8 cellular contexts compared by ENCODE assay signal in the genomic region with DNA sequence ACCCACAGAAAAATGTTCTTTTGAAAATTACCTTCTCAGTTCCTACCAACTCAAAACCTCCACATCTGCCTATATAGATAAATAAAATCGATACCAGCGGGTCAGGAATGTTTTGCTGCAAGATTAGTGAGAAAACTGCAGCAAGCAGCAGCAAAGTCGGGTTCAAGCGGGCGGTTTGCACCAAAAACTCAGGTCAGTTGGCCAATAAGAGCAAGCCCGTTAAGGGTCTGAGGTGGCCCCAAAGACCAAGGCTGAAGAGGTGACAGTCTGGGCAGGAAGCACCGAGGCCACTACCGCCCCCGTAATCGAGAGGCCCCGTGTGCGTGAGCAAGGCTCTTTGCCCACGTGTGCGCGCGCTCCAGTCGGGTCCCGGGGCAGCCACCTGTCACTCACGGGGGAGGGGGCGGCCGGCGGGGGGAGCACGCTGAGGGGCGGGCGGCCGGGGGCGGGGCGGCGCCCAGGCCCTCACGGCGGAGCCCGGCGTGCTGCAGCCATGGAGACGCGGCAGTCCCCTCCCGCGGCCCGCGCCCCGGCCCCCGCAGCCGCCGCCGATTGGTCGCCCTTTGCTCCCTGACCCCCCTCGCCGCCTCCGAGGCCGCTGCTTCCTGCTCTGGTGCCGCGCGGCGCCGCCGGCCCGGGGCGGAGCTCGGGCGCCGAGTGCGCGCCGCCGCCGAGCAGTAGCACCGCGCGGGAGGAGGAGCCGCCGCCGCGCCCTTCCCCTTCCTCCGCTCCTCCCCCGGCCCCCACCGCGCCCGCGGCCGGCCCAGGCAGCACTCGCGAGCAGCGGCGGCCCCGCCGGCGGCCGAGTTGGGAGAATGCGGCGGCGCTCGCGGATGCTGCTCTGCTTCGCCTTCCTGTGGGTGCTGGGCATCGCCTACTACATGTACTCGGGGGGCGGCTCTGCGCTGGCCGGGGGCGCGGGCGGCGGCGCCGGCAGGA. TPM values are rescaled to one million over a fixed set of nuclear protein-coding genes. Genes with fewer than 3 reads are reported as not detected.
DNase-seq lines count a peak whose midpoint lies in the region; ATAC-seq, FAIRE-seq and TF ChIP-seq lines count a peak whose summit lies in the region.

A gene (plus strand): TSS at position 773 of the 939 bp plus-strand sequence. CDS start 43 bp downstream, at position 816.

- H3K4me1 ChIP-seq in astrocyte (ENCODE audit: insufficient read depth, low read length) (peaks cover 13% of the 10 kb centered on the region), vagina (peaks cover 43% of the 10 kb centered on the region)

- peaks cover 5% of the 10 kb centered on the region for H3K36me3 Mint-ChIP-seq in astrocyte (ENCODE audit: low read depth, unreplicated experiment)

- H4K20me1 ChIP-seq in astrocyte (ENCODE audit: insufficient read depth, low read length): peaks cover 43% of the 10 kb centered on the region

- intact Hi-C loops in vagina (cut with DNase I): loop anchor here (10.0 kb wide), 1 partner anchor 402 kb away; no protein-coding TSS in a partner anchor

- H3K4me3 Mint-ChIP-seq in astrocyte (ENCODE audit: unreplicated experiment): peak within 1 kb of the TSS; percentile 89

- TF ChIP-seq CTCF in astrocyte (IDR thresholded peaks at IDR 0.05; ENCODE audit: insufficient read depth, low read depth, low read length): no peak
- no peak for TF ChIP-seq CTCF in vagina (IDR thresholded peaks at IDR 0.05)

- H3K9me3 Mint-ChIP-seq in astrocyte (ENCODE audit: unreplicated experiment): peaks cover 1% of the 10 kb centered on the region

- ATAC-seq in GM18517 (IDR thresholded peaks at IDR 0.05; ENCODE audit: unreplicated experiment) (peak; percentile 86), HG02981 (IDR thresholded peaks at IDR 0.05; ENCODE audit: unreplicated experiment) (peak; percentile 80)

- peak within 1 kb of the TSS; percentile 77 for H3K27ac Mint-ChIP-seq in astrocyte (ENCODE audit: unreplicated experiment)

- peak within 1 kb of the TSS; percentile 97 for H3K9ac ChIP-seq in astrocyte (ENCODE audit: low read length)

- H3K9me3 ChIP-seq in astrocyte (ENCODE audit: insufficient read depth, low read depth, low read length) (no peaks in the 10 kb centered on the region), vagina (no peaks in the 10 kb centered on the region)

- H3K4me3 ChIP-seq in astrocyte (ENCODE audit: insufficient read depth, low read depth, low read length): peak within 1 kb of the TSS; percentile 92
- peak within 1 kb of the TSS; percentile 86 to 91 for H3K4me3 ChIP-seq in vagina

- H3K36me3 ChIP-seq in astrocyte (ENCODE audit: insufficient read depth, low read length) (no peaks in the 10 kb centered on the region), vagina (no peaks in the 10 kb centered on the region)

- H3K27me3 Mint-ChIP-seq in astrocyte (ENCODE audit: low read depth, unreplicated experiment): no peaks in the 10 kb centered on the region

- FAIRE-seq in astrocyte (lab: Jason Lieb, UNC): no peak

- no peaks in the 10 kb centered on the region for H3K27me3 ChIP-seq in astrocyte (ENCODE audit: insufficient read depth, low read length)
- no peaks in the 10 kb centered on the region for H3K27me3 ChIP-seq in vagina

- H3K27ac ChIP-seq in astrocyte (ENCODE audit: low read depth, low read length) (peak within 1 kb of the TSS; percentile 88), vagina (peak within 1 kb of the TSS; percentile 92)

- peak in 1 of 2 donors; percentile 88 for TF ChIP-seq POLR2A in vagina (IDR thresholded peaks at IDR 0.05)

- H3K4me1 Mint-ChIP-seq in astrocyte (ENCODE audit: low read depth, unreplicated experiment): peaks cover 21% of the 10 kb centered on the region

- DNase-seq in NCI-H2081 treated with DMSO at 0.1 percent for 48 hours (lab: John Stamatoyannopoulos, UW) (peak; percentile 86), T-helper 9 cell (peak; percentile 80), astrocyte (ENCODE audit: low read depth) (peak; percentile 63), hepatic stellate cell (ENCODE audit: low spot score) (peak; percentile 90), renal cortical epithelial cell (ENCODE audit: low read depth) (peak; percentile 62), vagina (ENCODE audit: extremely low spot score in 2 of 2) (peak; percentile 70 to 87)

- H2AFZ ChIP-seq in astrocyte (ENCODE audit: low read depth, low read length): peak within 1 kb of the TSS; percentile 81

- peaks cover 44% of the 10 kb centered on the region for H3K79me2 ChIP-seq in astrocyte (ENCODE audit: insufficient read depth, low read length)

- H3K4me2 ChIP-seq in astrocyte (ENCODE audit: low read length): peak within 1 kb of the TSS; percentile 96

RNA-seq across cellular contexts. Expression of the gene that starts here (rescaled TPM):
- total RNA-seq in astrocyte (507 and 634 TPM in 2 replicates), renal cortical epithelial cell (60.1 and 119 TPM in 2 replicates), vagina (51.6 TPM)

Comparison
In these comparisons a context has a peak if more than half of its experiments do, and no peak if none do; other contexts are left out.
1. Peak in every context shown above with its lines: DNase-seq, ATAC-seq, H3K4me3 ChIP-seq and H3K27ac ChIP-seq.